Comparison of ENCODE assay signal across 8 cellular contexts in genomic region chr9:6680797-6681146, GRCh38. TPM values are rescaled to one million over a fixed set of nuclear protein-coding genes. Genes with fewer than 3 reads are reported as not detected.
DNase-seq lines count a peak whose midpoint lies in the region; ATAC-seq, FAIRE-seq and TF ChIP-seq lines count a peak whose summit lies in the region.

No MANE protein-coding gene starts in this region.

- no peak for TF ChIP-seq CTCF in pancreas (IDR thresholded peaks at IDR 0.05)

- H3K27me3 ChIP-seq in NT2/D1 (ENCODE audit: insufficient read depth, insufficient read length) = no peaks in the 10 kb centered on the region
- H3K27me3 ChIP-seq in pancreas = no peaks in the 10 kb centered on the region

- H3K4me1 ChIP-seq in NT2/D1 (ENCODE audit: insufficient read depth, insufficient read length) (peaks cover 2% of the 10 kb centered on the region), pancreas (no peaks in the 10 kb centered on the region)

- H3K4me3 ChIP-seq in NT2/D1 (ENCODE audit: insufficient read length, low read depth) (peak overlapping the region; percentile 89), pancreas (peak overlapping the region; percentile 27 to 79 (median 57))

- 1% methylated on average over 26 of the region's 26 CpGs for WGBS in pancreas, 2 donors

- H3K27ac ChIP-seq in pancreas = peak overlapping the region; percentile 97 to 99 (median 98)

- intact Hi-C loops in pancreas (cut with DNase I) = no loop called here

- no peak for FAIRE-seq in pancreas (lab: Jason Lieb, UNC)

- ATAC-seq in HG02885 (IDR thresholded peaks at IDR 0.05; ENCODE audit: poor library complexity, unreplicated experiment) (peak; percentile 29), pancreas (peak; percentile 25 to 64 (median 48))

- H3K36me3 ChIP-seq in NT2/D1 (ENCODE audit: insufficient read depth, insufficient read length, low read length) (peaks cover 6% of the 10 kb centered on the region), pancreas (no peaks in the 10 kb centered on the region)

- H3K9ac ChIP-seq in NT2/D1 (ENCODE audit: insufficient read length, low read depth) = peak overlapping the region; percentile 96

- DNase-seq in activated T-cell treated with anti-CD3 and anti-CD28 coated beads for 1 hour (ENCODE audit: low read depth) (peak; percentile 56), NT2/D1 (ENCODE audit: low read depth, low spot score) (no peak), glomerular visceral epithelial cell (ENCODE audit: extremely low spot score) (peak; percentile 74), pancreas (peak in 4 of 6 donors; percentile 52 to 78 (median 67)), GOT3 (lab: John Stamatoyannopoulos, UW) (no peak)
- no peak for DNase-seq in activated T-cell treated with anti-CD3 and anti-CD28 coated beads, Interleukin-2, amount 50 U/mL, for 48 hours
- peak; percentile 34 for DNase-seq in activated gamma-delta T cell treated with anti-CD3 and anti-CD28 coated beads, Interleukin-2, amount 50 U/mL, for 16 hours (ENCODE audit: low read depth)

- H3K9me3 ChIP-seq in NT2/D1 (ENCODE audit: insufficient read depth, low read length) (no peaks in the 10 kb centered on the region), pancreas (no peaks in the 10 kb centered on the region)

RNA-seq across cellular contexts. Expression of gene GLDC, which starts 35.2 kb away (rescaled TPM):
- under 1 TPM in 3 of 6 donors, not detected in 3; 0.15 to 0.60 (median 0.47) TPM for total RNA-seq in pancreas
- polyA plus RNA-seq in pancreas = 1 to 10 TPM in 1 of 2 donors, under 1 TPM in 1; 0.19 to 1.2 TPM

Comparison
In these comparisons a context has a peak if more than half of its experiments do, and no peak if none do; other contexts are left out.
1. DNase-seq: peak in activated T-cell treated with anti-CD3 and anti-CD28 coated beads for 1 hour (single experiment), activated gamma-delta T cell treated with anti-CD3 and anti-CD28 coated beads, Interleukin-2, amount 50 U/mL, for 16 hours (single experiment), glomerular visceral epithelial cell (single experiment) and pancreas (4 of 6); none in activated T-cell treated with anti-CD3 and anti-CD28 coated beads, Interleukin-2, amount 50 U/mL, for 48 hours (0 of 2), NT2/D1 (single experiment) and GOT3 (single experiment).